8 cellular contexts compared by ENCODE assay signal in the genomic region with DNA sequence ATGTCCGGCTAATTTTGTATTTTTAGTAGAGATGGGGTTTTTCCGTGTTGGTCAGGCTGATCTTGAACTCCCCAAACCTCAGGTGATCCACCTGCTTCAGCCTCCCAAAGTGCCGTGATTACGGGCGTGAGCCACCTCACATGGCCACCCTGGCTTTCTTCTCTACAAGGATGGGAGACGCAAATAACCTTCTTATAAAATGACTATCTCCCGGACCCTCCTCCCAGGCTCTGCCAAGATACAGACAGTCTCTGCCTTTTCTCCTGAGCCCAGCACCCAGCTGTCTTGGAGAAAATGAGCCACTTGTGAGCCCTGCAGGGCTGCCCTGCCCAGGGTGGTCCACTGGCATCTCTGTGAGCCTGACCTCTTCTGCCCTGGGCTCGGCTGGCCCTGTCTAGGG.
"Had no signal": no experiment of that assay in that cellular context is flagged by ENCODE, and none has a peak within 500 bp of the region (broad histone marks: within the 10 kb centered on the region; RNA-seq: fewer than 3 reads in every experiment).

No MANE protein-coding gene starts in this region.

- H3K4me3 Mint-ChIP-seq: IgD-negative memory B cell had no signal

- H3K9ac ChIP-seq: KMS-11 had no signal

- DNase-seq: IMR-90, KBM-7 had no signal

- H3K27ac ChIP-seq: HL-60, KMS-11 had no signal

- H3K36me3 Mint-ChIP-seq: IgD-negative memory B cell had no signal

- H3K27ac Mint-ChIP-seq: IgD-negative memory B cell had no signal

- ATAC-seq: HepG2, K562 had no signal

- H3K4me2 ChIP-seq: KMS-11 had no signal

- FAIRE-seq: HepG2, HTR-8/SVneo, K562 had no signal

- H3K4me3 ChIP-seq: K562 had no signal
